Comparison of ENCODE assay signal across 26 cellular contexts in genomic region chr13:39773833-39774232, GRCh38.
A peak's percentile ranks its signal among the peaks of the same experiment; 100 is the strongest.
DNase-seq lines count a peak whose midpoint lies in the region; ATAC-seq, FAIRE-seq and TF ChIP-seq lines count a peak whose summit lies in the region.
"Had no signal": no experiment of that assay in that cellular context is flagged by ENCODE, and none has a peak within 500 bp of the region (broad histone marks: within the 10 kb centered on the region; RNA-seq: fewer than 3 reads in every experiment).

No MANE protein-coding gene starts in this region.

- no peak for TF ChIP-seq CTCF in astrocyte (IDR thresholded peaks at IDR 0.05; ENCODE audit: insufficient read depth, low read depth, low read length)
- no peak for TF ChIP-seq CTCF in fibroblast of the aortic adventitia (IDR thresholded peaks at IDR 0.05; ENCODE audit: insufficient read depth, low read length)

- peaks cover 10% of the 10 kb centered on the region for H3K36me3 Mint-ChIP-seq in astrocyte (ENCODE audit: low read depth, unreplicated experiment)
- H3K36me3 Mint-ChIP-seq in activated CD4-positive, alpha-beta T cell treated with anti-CD3 and anti-CD28 coated beads, Interleukin-2, amount 10 ng/mL, durations not matched to agents 24 days and 14 days (ENCODE audit: low read depth), result peaks cover 2% of the 10 kb centered on the region

- peaks cover 27% of the 10 kb centered on the region for H3K4me1 ChIP-seq in astrocyte (ENCODE audit: insufficient read depth, low read length)
- H3K4me1 ChIP-seq: thyroid gland had no signal

- no peaks in the 10 kb centered on the region for H3K9me3 ChIP-seq in astrocyte (ENCODE audit: insufficient read depth, low read depth, low read length)
- H3K9me3 ChIP-seq: thyroid gland had no signal

- no peaks in the 10 kb centered on the region for H3K27me3 Mint-ChIP-seq in astrocyte (ENCODE audit: low read depth, unreplicated experiment)
- H3K27me3 Mint-ChIP-seq in activated CD4-positive, alpha-beta T cell treated with anti-CD3 and anti-CD28 coated beads, Interleukin-2, amount 10 ng/mL, durations not matched to agents 24 days and 14 days, result no peaks in the 10 kb centered on the region
- H3K27me3 Mint-ChIP-seq: activated CD4-positive, alpha-beta T cell treated with anti-CD3 and anti-CD28 coated beads, Interleukin-2, amount 10 ng/mL, durations not matched to agents 7 days and 5 days; activated naive CD8-positive, alpha-beta T cell treated with anti-CD3 and anti-CD28 coated beads, Interleukin-2, amount 50 U/mL, for 24 hours; stimulated activated naive B cell treated with anti-CD40 and anti-IgM and Interleukin-4, amounts not matched to agents 10 μg/mL and 1 μg/mL and 100 μg/mL, for 72 hours had no signal

- intact Hi-C loops in activated CD4-positive, alpha-beta T cell treated with anti-CD3 and anti-CD28 coated beads, Interleukin-2, amount 10 ng/mL, durations not matched to agents 24 days and 14 days (cut with micrococcal nuclease), result loop anchor here (10.0 kb wide), 1 partner anchor 541 kb away; no protein-coding TSS in a partner anchor

- H3K4me3 ChIP-seq in astrocyte (ENCODE audit: insufficient read depth, low read depth, low read length) (no peak overlapping the region), fibroblast of the aortic adventitia (ENCODE audit: low read depth, low read length) (no peak overlapping the region)
- H3K4me3 ChIP-seq: cardiac muscle cell, thyroid gland had no signal

- H3K4me1 Mint-ChIP-seq in astrocyte (ENCODE audit: low read depth, unreplicated experiment), result peaks cover 44% of the 10 kb centered on the region
- H3K4me1 Mint-ChIP-seq in activated CD4-positive, alpha-beta T cell treated with anti-CD3 and anti-CD28 coated beads, Interleukin-2, amount 10 ng/mL, durations not matched to agents 24 days and 14 days, result peaks cover 23% of the 10 kb centered on the region

- peak overlapping the region; percentile 45 for H3K27ac ChIP-seq in astrocyte (ENCODE audit: low read depth, low read length)
- H3K27ac ChIP-seq: cardiac muscle cell, epithelial cell of prostate, thyroid gland, VCaP had no signal

- DNase-seq in HS-5 (ENCODE audit: low read depth) (peak; percentile 58), astrocyte (ENCODE audit: low read depth) (peak; percentile 82), fibroblast of the aortic adventitia (ENCODE audit: low read depth) (peak; percentile 53), amniotic stem cell (lab: John Stamatoyannopoulos, UW) (no peak), NCI-H1694 (lab: John Stamatoyannopoulos, UW) (no peak)
- no peak for DNase-seq in activated CD4-positive, alpha-beta T cell treated with anti-CD3 and anti-CD28 coated beads, Interleukin-2, amount 10 ng/mL, durations not matched to agents 24 days and 14 days
- DNase-seq: activated CD4-positive, alpha-beta T cell treated with anti-CD3 and anti-CD28 coated beads, Interleukin-2, amount 10 ng/mL, durations not matched to agents 7 days and 5 days; activated CD8-positive, alpha-beta memory T cell treated with anti-CD3 and anti-CD28 coated beads, Interleukin-2, amount 50 U/mL, for 48 hours; activated effector memory CD4-positive, alpha-beta T cell treated with Interleukin-2 at 50 U/mL for 16 hours; activated naive CD8-positive, alpha-beta T cell treated with anti-CD3 and anti-CD28 coated beads, Interleukin-2, amount 50 U/mL, for 24 hours; AML-193; CD8-positive, alpha-beta memory T cell; DMS153; Karpas-422; mesendoderm; NCI-H1105; NCI-H510A; nucleus accumbens; stimulated activated CD4-positive, alpha-beta T cell treated with anti-CD3 and anti-CD28 coated beads, Interleukin-2, amount 100 ng/mL, for 48 hours; stimulated activated naive B cell treated with anti-CD40 and anti-IgM and Interleukin-4, amounts not matched to agents 10 μg/mL and 1 μg/mL and 100 μg/mL, for 72 hours; thyroid gland had no signal

- no peaks in the 10 kb centered on the region for H4K20me1 ChIP-seq in astrocyte (ENCODE audit: insufficient read depth, low read length)

- H3K79me2 ChIP-seq in astrocyte (ENCODE audit: insufficient read depth, low read length), result no peaks in the 10 kb centered on the region

- no peak overlapping the region for H3K4me3 Mint-ChIP-seq in astrocyte (ENCODE audit: unreplicated experiment)
- no peak overlapping the region for H3K4me3 Mint-ChIP-seq in activated CD4-positive, alpha-beta T cell treated with anti-CD3 and anti-CD28 coated beads, Interleukin-2, amount 10 ng/mL, durations not matched to agents 24 days and 14 days
- H3K4me3 Mint-ChIP-seq: activated CD4-positive, alpha-beta T cell treated with anti-CD3 and anti-CD28 coated beads, Interleukin-2, amount 10 ng/mL, durations not matched to agents 7 days and 5 days; activated naive CD8-positive, alpha-beta T cell treated with anti-CD3 and anti-CD28 coated beads, Interleukin-2, amount 50 U/mL, for 24 hours; CD8-positive, alpha-beta memory T cell; stimulated activated naive B cell treated with anti-CD40 and anti-IgM and Interleukin-4, amounts not matched to agents 10 μg/mL and 1 μg/mL and 100 μg/mL, for 72 hours had no signal

- FAIRE-seq in astrocyte (lab: Jason Lieb, UNC), result no peak
- FAIRE-seq: GM12892 had no signal

- peak overlapping the region; percentile 77 for H3K27ac Mint-ChIP-seq in astrocyte (ENCODE audit: unreplicated experiment)
- H3K27ac Mint-ChIP-seq in activated CD4-positive, alpha-beta T cell treated with anti-CD3 and anti-CD28 coated beads, Interleukin-2, amount 10 ng/mL, durations not matched to agents 24 days and 14 days, result no peak overlapping the region
- H3K27ac Mint-ChIP-seq: activated CD4-positive, alpha-beta T cell treated with anti-CD3 and anti-CD28 coated beads, Interleukin-2, amount 10 ng/mL, durations not matched to agents 7 days and 5 days; activated naive CD8-positive, alpha-beta T cell treated with anti-CD3 and anti-CD28 coated beads, Interleukin-2, amount 50 U/mL, for 24 hours; CD8-positive, alpha-beta memory T cell; stimulated activated naive B cell treated with anti-CD40 and anti-IgM and Interleukin-4, amounts not matched to agents 10 μg/mL and 1 μg/mL and 100 μg/mL, for 72 hours had no signal

- H3K9me3 Mint-ChIP-seq in astrocyte (ENCODE audit: unreplicated experiment), result peaks cover 2% of the 10 kb centered on the region
- H3K9me3 Mint-ChIP-seq in activated CD4-positive, alpha-beta T cell treated with anti-CD3 and anti-CD28 coated beads, Interleukin-2, amount 10 ng/mL, durations not matched to agents 24 days and 14 days, result peaks cover 3% of the 10 kb centered on the region
- H3K9me3 Mint-ChIP-seq: activated CD4-positive, alpha-beta T cell treated with anti-CD3 and anti-CD28 coated beads, Interleukin-2, amount 10 ng/mL, durations not matched to agents 7 days and 5 days; CD8-positive, alpha-beta memory T cell had no signal

- no peak overlapping the region for H2AFZ ChIP-seq in astrocyte (ENCODE audit: low read depth, low read length)

- H3K27me3 ChIP-seq in astrocyte (ENCODE audit: insufficient read depth, low read length), result no peaks in the 10 kb centered on the region
- H3K27me3 ChIP-seq: cardiac muscle cell, thyroid gland had no signal

- peak overlapping the region; percentile 50 for H3K4me2 ChIP-seq in astrocyte (ENCODE audit: low read length)

- ATAC-seq in HG02884 (IDR thresholded peaks at IDR 0.05; ENCODE audit: unreplicated experiment), result no peak
- ATAC-seq: activated naive CD8-positive, alpha-beta T cell treated with anti-CD3 and anti-CD28 coated beads, Interleukin-2, amount 50 U/mL, for 24 hours; stimulated activated naive B cell treated with anti-CD40 and anti-IgM and Interleukin-4, amounts not matched to agents 10 μg/mL and 1 μg/mL and 100 μg/mL, for 72 hours had no signal

- no peaks in the 10 kb centered on the region for H3K36me3 ChIP-seq in astrocyte (ENCODE audit: insufficient read depth, low read length)
- H3K36me3 ChIP-seq: cardiac muscle cell, thyroid gland had no signal

- no peak overlapping the region for H3K9ac ChIP-seq in astrocyte (ENCODE audit: low read length)

Comparison
In these comparisons a context has a peak if more than half of its experiments do, and no peak if none do; other contexts are left out.
1. DNase-seq: peak in HS-5 (single experiment), astrocyte (single experiment) and fibroblast of the aortic adventitia (single experiment); none in amniotic stem cell (single experiment), activated CD4-positive, alpha-beta T cell treated with anti-CD3 and anti-CD28 coated beads, Interleukin-2, amount 10 ng/mL, durations not matched to agents 24 days and 14 days (single experiment) and NCI-H1694 (single experiment).